Comparison of ENCODE assay signal across 13 cellular contexts in the genomic region with DNA sequence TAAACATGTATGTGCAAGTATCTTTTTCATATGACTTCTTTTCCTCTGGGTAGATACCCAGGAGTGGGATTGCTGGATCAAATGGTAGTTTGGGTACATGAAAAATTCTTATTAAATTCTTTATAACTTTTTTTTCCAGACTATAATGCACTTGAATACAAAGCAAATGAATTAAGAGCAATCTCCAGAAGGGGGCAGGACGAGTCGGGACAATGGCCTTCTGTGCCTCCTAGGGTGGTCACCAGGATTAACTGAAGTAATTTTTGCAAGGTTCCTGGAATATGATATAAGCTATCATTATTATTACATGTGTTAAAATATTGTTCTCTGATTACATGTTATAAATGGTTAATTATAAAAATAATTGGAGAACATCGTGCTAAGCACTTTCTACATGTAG.
DNase-seq lines count a peak whose midpoint lies in the region; ATAC-seq and TF ChIP-seq lines count a peak whose summit lies in the region.
"Had no signal": no experiment of that assay in that cellular context is flagged by ENCODE, and none has a peak within 500 bp of the region (broad histone marks: within the 10 kb centered on the region; RNA-seq: fewer than 3 reads in every experiment).

No MANE protein-coding gene starts in this region.

- H3K4me2 ChIP-seq in MM.1S (ENCODE audit: low read depth, low read length) = no peak overlapping the region

- in situ Hi-C loops in GM13977 (cut with MboI; ENCODE audit: low pct_unique_long_range_greater_than_20kb, low sequenced_read_pairs, unreplicated experiment) = no loop called here

- no peaks in the 10 kb centered on the region for H3K36me3 ChIP-seq in MM.1S (replicated peaks; ENCODE audit: insufficient read depth, low read length)

- no peaks in the 10 kb centered on the region for H3K79me2 ChIP-seq in MM.1S (ENCODE audit: low read length)

- H3K9me3 ChIP-seq in MM.1S (replicated peaks; ENCODE audit: insufficient read depth, low read length) = no peaks in the 10 kb centered on the region

- H3K9me2 ChIP-seq in MM.1S (replicated peaks; ENCODE audit: insufficient read depth, low read length) = no peaks in the 10 kb centered on the region

- H3K27ac ChIP-seq in 22Rv1 (no peak overlapping the region), foreskin keratinocyte (no peak overlapping the region), MM.1S (ENCODE audit: low read length) (no peak overlapping the region)

- no peaks in the 10 kb centered on the region for H3K27me3 ChIP-seq in foreskin keratinocyte
- H3K27me3 ChIP-seq in MM.1S (replicated peaks; ENCODE audit: insufficient read depth, low read length) = no peaks in the 10 kb centered on the region

- no peaks in the 10 kb centered on the region for H3F3A ChIP-seq in MM.1S (ENCODE audit: insufficient read depth, low read length)

- H2AFZ ChIP-seq in MM.1S (ENCODE audit: low read length) = no peak overlapping the region

- H3K4me1 ChIP-seq in foreskin keratinocyte = no peaks in the 10 kb centered on the region
- no peaks in the 10 kb centered on the region for H3K4me1 ChIP-seq in MM.1S (ENCODE audit: low read length)

- DNase-seq in GM13977 (ENCODE audit: low spot score) (no peak), foreskin keratinocyte (no peak), DMS153 treated with DMSO at 0.1 percent for 48 hours (lab: John Stamatoyannopoulos, UW; ENCODE audit: unreplicated experiment) (no peak), MM.1S (no peak)
- DNase-seq: activated B cell treated with CpG ODN at 0.5 μM for 24 hours; activated effector memory CD4-positive, alpha-beta T cell treated with anti-CD3 and anti-CD28 coated beads, Interleukin-2, amount 50 U/mL, for 16 hours; C1 segment of cervical spinal cord; kidney; NCI-H1105 treated with DMSO at 0.1 percent for 48 hours had no signal

- peak; percentile 87 for ATAC-seq in SK-N-SH treated with all-trans-retinoic acid at 6 μM for 48 hours
- ATAC-seq in foreskin keratinocyte = no peak
- no peak for ATAC-seq in GM19023 (IDR thresholded peaks at IDR 0.05; ENCODE audit: unreplicated experiment)
- no peak for ATAC-seq in GM18502 (IDR thresholded peaks at IDR 0.05; ENCODE audit: poor library complexity, unreplicated experiment)

- H4K20me1 ChIP-seq in MM.1S (ENCODE audit: insufficient read depth, low read length) = no peaks in the 10 kb centered on the region

- TF ChIP-seq CTCF in 22Rv1 (IDR thresholded peaks at IDR 0.05) (peak; percentile 39), GM13977 (IDR thresholded peaks at IDR 0.05; ENCODE audit: extremely low read depth, insufficient read depth, missing control alignments) (peak; percentile 37), foreskin keratinocyte (conservative IDR thresholded peaks at IDR 0.05) (peak; percentile 58), MM.1S (IDR thresholded peaks at IDR 0.05; ENCODE audit: low read length) (no peak)

- no peak overlapping the region for H3K9ac ChIP-seq in MM.1S (ENCODE audit: low read length)

- no peak overlapping the region for H3K4me3 ChIP-seq in MM.1S (ENCODE audit: low read length)

TF ChIP-seq in SK-N-SH treated with all-trans-retinoic acid at 6 μM for 48 hours, 23 proteins besides CTCF, POLR2A, EP300 and RAD21:
- no peak for TF ChIP-seq TOX (CRISPR knock-in tag; IDR thresholded peaks at IDR 0.05; ENCODE audit: borderline replicate concordance)
- no peak for TF ChIP-seq ISL1 (CRISPR knock-in tag; IDR thresholded peaks at IDR 0.05)
- no peak for TF ChIP-seq GLIS3 (CRISPR knock-in tag; IDR thresholded peaks at IDR 0.05)
- TF ChIP-seq ZNF70 (CRISPR knock-in tag; IDR thresholded peaks at IDR 0.05) = no peak
- TF ChIP-seq SNAI2 (CRISPR knock-in tag; IDR thresholded peaks at IDR 0.05) = no peak
- TF ChIP-seq, protein P1, sequence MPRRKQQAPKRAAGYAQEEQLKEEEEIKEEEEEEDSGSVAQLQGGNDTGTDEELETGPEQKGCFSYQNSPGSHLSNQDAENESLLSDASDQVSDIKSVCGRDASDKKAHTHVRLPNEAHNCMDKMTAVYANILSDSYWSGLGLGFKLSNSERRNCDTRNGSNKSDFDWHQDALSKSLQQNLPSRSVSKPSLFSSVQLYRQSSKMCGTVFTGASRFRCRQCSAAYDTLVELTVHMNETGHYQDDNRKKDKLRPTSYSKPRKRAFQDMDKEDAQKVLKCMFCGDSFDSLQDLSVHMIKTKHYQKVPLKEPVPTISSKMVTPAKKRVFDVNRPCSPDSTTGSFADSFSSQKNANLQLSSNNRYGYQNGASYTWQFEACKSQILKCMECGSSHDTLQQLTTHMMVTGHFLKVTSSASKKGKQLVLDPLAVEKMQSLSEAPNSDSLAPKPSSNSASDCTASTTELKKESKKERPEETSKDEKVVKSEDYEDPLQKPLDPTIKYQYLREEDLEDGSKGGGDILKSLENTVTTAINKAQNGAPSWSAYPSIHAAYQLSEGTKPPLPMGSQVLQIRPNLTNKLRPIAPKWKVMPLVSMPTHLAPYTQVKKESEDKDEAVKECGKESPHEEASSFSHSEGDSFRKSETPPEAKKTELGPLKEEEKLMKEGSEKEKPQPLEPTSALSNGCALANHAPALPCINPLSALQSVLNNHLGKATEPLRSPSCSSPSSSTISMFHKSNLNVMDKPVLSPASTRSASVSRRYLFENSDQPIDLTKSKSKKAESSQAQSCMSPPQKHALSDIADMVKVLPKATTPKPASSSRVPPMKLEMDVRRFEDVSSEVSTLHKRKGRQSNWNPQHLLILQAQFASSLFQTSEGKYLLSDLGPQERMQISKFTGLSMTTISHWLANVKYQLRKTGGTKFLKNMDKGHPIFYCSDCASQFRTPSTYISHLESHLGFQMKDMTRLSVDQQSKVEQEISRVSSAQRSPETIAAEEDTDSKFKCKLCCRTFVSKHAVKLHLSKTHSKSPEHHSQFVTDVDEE (CRISPR knock-in tag; IDR thresholded peaks at IDR 0.05) = no peak
- TF ChIP-seq RARB (CRISPR knock-in tag; IDR thresholded peaks at IDR 0.05) = no peak
- TF ChIP-seq, protein P2, sequence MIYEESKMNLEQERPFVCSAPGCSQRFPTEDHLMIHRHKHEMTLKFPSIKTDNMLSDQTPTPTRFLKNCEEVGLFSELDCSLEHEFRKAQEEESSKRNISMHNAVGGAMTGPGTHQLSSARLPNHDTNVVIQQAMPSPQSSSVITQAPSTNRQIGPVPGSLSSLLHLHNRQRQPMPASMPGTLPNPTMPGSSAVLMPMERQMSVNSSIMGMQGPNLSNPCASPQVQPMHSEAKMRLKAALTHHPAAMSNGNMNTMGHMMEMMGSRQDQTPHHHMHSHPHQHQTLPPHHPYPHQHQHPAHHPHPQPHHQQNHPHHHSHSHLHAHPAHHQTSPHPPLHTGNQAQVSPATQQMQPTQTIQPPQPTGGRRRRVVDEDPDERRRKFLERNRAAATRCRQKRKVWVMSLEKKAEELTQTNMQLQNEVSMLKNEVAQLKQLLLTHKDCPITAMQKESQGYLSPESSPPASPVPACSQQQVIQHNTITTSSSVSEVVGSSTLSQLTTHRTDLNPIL (CRISPR knock-in tag; IDR thresholded peaks at IDR 0.05; ENCODE audit: low read depth) = no peak
- TF ChIP-seq ARNTL (CRISPR knock-in tag; IDR thresholded peaks at IDR 0.05; ENCODE audit: borderline replicate concordance, low read depth) = no peak
- TF ChIP-seq TCF4 (CRISPR knock-in tag; IDR thresholded peaks at IDR 0.05; ENCODE audit: borderline replicate concordance) = no peak
- TF ChIP-seq ZC3H10 (CRISPR knock-in tag; IDR thresholded peaks at IDR 0.05) = no peak
- no peak for TF ChIP-seq ZFP3 (CRISPR knock-in tag; IDR thresholded peaks at IDR 0.05)
- TF ChIP-seq ZFP30 (CRISPR knock-in tag; IDR thresholded peaks at IDR 0.05) = no peak
